In the genomic region with DNA sequence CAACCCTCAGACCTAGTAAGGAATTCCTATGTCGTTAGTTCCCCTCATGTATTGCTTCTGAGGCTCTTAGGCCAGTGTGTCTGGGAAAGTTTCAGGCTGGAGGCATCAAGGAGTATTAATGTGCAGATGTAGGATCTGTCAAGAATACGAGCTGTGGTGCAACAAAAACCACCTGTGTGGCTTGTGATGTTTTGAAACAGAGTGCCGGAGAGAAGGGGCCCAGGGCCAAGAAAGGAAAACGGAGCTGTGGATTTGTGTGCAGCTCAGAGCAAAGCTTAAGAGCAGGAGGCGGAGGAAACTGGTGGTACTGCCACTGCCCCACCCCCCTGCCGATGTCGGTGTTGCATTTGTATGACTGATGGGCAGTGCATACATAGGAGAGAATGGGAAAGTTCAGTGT, we compare ENCODE assay signal across 18 cellular contexts.
"Had no signal": no experiment of that assay in that cellular context is flagged by ENCODE, and none has a peak within 500 bp of the region (broad histone marks: within the 10 kb centered on the region; RNA-seq: fewer than 3 reads in every experiment).

No MANE protein-coding gene starts in this region.

- H3K36me3 ChIP-seq: neutrophil, upper lobe of left lung had no signal

- DNase-seq: activated CD4-positive, alpha-beta T cell treated with anti-CD3 and anti-CD28 coated beads for 1 hour; activated CD4-positive, alpha-beta T cell treated with anti-CD3 and anti-CD28 coated beads, Interleukin-2, amount 50 U/mL, for 4 hours; activated naive CD4-positive, alpha-beta T cell; activated naive CD8-positive, alpha-beta T cell treated with anti-CD3 and anti-CD28 coated beads, Interleukin-2, amount 10 ng/mL, durations not matched to agents 7 days and 5 days; activated T-cell treated with anti-CD3 and anti-CD28 coated beads for 4 hours; dermis blood vessel endothelial cell; effector memory CD8-positive, alpha-beta T cell; kidney glomerular epithelial cell; mucosa of descending colon; naive thymus-derived CD4-positive, alpha-beta T cell; small intestine; stimulated activated naive CD8-positive, alpha-beta T cell treated with anti-CD3 and anti-CD28 coated beads, Interleukin-15, amount 100 ng/mL, for 72 hours; T-cell; T1000 had no signal

- H3K27me3 ChIP-seq: neutrophil, upper lobe of left lung had no signal

- H3K4me1 ChIP-seq: parathyroid adenoma, upper lobe of left lung had no signal

- H3K27ac ChIP-seq: neutrophil, parathyroid adenoma, SK-N-MC had no signal

- ATAC-seq: effector memory CD8-positive, alpha-beta T cell; mucosa of descending colon; naive thymus-derived CD4-positive, alpha-beta T cell; stimulated activated naive CD8-positive, alpha-beta T cell treated with anti-CD3 and anti-CD28 coated beads, Interleukin-15, amount 100 ng/mL, for 72 hours; T-cell had no signal

- H3K4me3 ChIP-seq: mucosa of descending colon, SK-N-MC, upper lobe of left lung had no signal

- H3K9me3 ChIP-seq: mucosa of descending colon, neutrophil, upper lobe of left lung had no signal
